ENCODE assay signal across 1 cellular context in the genomic region with DNA sequence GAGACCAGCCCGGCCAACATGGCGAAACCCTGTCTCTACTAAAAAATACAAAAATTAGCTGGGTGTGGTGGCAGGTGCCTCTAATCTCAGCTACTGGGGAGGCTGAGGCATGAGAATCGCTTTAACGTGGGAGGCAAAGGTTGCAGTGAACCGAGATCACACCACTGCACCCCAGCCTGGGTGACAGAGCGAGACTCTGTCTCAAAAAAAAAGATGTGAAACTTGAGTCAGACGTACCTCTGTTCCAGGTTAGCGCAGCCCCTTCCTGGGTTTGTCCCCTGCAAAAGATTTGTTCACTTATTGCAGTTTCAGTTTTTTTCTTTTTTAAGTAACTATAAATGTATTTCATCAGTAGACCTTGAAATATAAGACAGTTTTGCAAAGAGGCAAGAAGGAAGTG. TPM values are rescaled to one million over a fixed set of nuclear protein-coding genes. Genes with fewer than 3 reads are reported as not detected.
"Had no signal": no experiment of that assay in that cellular context is flagged by ENCODE, and none has a peak within 500 bp of the region (broad histone marks: within the 10 kb centered on the region; RNA-seq: fewer than 3 reads in every experiment).

No MANE protein-coding gene starts in this region.

RNA-seq across cellular contexts. Expression of a gene that starts 22.3 kb away (rescaled TPM):
- total RNA-seq: endothelial cell of umbilical vein had no signal
